ENCODE assay signal across 17 cellular contexts in the genomic region with DNA sequence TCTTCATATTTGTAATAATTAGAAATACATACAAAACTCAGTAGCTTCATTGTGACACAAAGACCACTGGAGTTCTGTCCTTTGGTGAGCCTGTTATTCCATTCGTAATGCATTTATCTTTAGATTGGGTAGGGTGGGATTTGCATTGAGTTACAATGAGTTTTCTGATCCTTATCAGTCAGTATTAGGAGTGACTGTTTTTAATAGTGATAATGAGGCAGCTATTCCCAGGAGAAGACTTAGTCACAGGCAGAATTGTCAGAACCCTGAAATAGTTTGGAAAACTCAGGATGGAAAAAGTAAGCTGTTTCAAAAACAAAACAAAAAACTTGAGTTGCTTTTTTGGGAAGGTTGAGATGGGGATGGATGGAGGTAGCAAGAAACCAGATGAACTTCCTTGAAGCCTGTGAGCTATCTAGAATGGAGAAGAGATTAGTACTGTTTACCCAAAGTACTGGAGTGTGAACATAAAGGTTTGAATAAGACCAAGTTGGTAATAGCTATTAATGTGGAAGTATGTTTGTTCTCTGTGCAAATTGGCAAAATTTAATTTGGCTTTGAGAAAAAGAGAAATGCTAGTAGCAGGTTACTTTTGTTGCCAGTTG. TPM values are rescaled to one million over a fixed set of nuclear protein-coding genes. Genes with fewer than 3 reads are reported as not detected.
DNase-seq lines count a peak whose midpoint lies in the region; ATAC-seq and TF ChIP-seq lines count a peak whose summit lies in the region.
"Had no signal": no experiment of that assay in that cellular context is flagged by ENCODE, and none has a peak within 500 bp of the region (broad histone marks: within the 10 kb centered on the region; RNA-seq: fewer than 3 reads in every experiment).

No MANE protein-coding gene starts in this region.

- H3K4me3 ChIP-seq in esophagus squamous epithelium (no peak overlapping the region), mucosa of rectum (ENCODE audit: low read length in 2 of 2) (no peak overlapping the region), thyroid gland (replicated peaks in 1 of 3) (no peak overlapping the region), right lobe of liver (no peak overlapping the region), MG63 (no peak overlapping the region)
- H3K4me3 ChIP-seq: A549 had no signal

- H3K27ac ChIP-seq in esophagus squamous epithelium, result peak overlapping the region in 3 of 4 donors; percentile 9 to 48 (median 34)
- peak overlapping the region; percentile 43 for H3K27ac ChIP-seq in mucosa of rectum (ENCODE audit: low read depth in 2 of 2, low read length in 2 of 2)
- peak overlapping the region; percentile 32 to 57 (median 32) for H3K27ac ChIP-seq in thyroid gland
- H3K27ac ChIP-seq in right lobe of liver, result no peak overlapping the region
- H3K27ac ChIP-seq: A549, C4-2B, HL-60 had no signal

- intact Hi-C loops in esophagus squamous epithelium (cut with DNase I) (no loop called here), thyroid gland (cut with DNase I) (no loop called here), right lobe of liver (cut with DNase I) (no loop called here)

- TF ChIP-seq POLR2A in esophagus squamous epithelium (IDR thresholded peaks at IDR 0.05) (no peak), thyroid gland (IDR thresholded peaks at IDR 0.05) (no peak), right lobe of liver (IDR thresholded peaks at IDR 0.05) (no peak)

- H3K4me1 ChIP-seq in esophagus squamous epithelium (peaks cover 0 to 74% (median 19%) of the 10 kb centered on the region in 3 donors), mucosa of rectum (ENCODE audit: control insufficient read depth in 2 of 2, insufficient read depth in 2 of 2, low read length in 2 of 2) (peaks cover 20 to 60% of the 10 kb centered on the region in 2 donors), thyroid gland (peaks cover 63 to 66% of the 10 kb centered on the region in 2 donors), right lobe of liver (no peaks in the 10 kb centered on the region)
- H3K4me1 ChIP-seq: A549 had no signal

- no peak for ATAC-seq in right lobe of liver
- ATAC-seq: A549 had no signal

- peaks cover 0 to 21% (median 0%) of the 10 kb centered on the region in 3 donors for H3K36me3 ChIP-seq in esophagus squamous epithelium
- H3K36me3 ChIP-seq in mucosa of rectum (ENCODE audit: control insufficient read depth in 2 of 2, insufficient read depth in 2 of 2, low read length in 2 of 2), result peaks cover 3 to 10% of the 10 kb centered on the region in 2 donors
- no peaks in the 10 kb centered on the region for H3K36me3 ChIP-seq in thyroid gland
- H3K36me3 ChIP-seq in right lobe of liver, result no peaks in the 10 kb centered on the region
- H3K36me3 ChIP-seq in MG63, result no peaks in the 10 kb centered on the region; the same call in 1 of the 2 replicates

- DNase-seq in EH (ENCODE audit: low read depth), result peak; percentile 13
- no peak for DNase-seq in esophagus squamous epithelium (lab: John Stamatoyannopoulos, UW)
- DNase-seq in thyroid gland, result no peak
- no peak for DNase-seq in D341Med (ENCODE audit: low spot score)
- DNase-seq in right lobe of liver, result no peak
- no peak for DNase-seq in MG63
- DNase-seq: DMS153; H9; NCI-H1417; NCI-H187 treated with DMSO at 0.1 percent for 48 hours; NCI-H446; NK-92 treated with Interleukin-12 subunit alpha and Interleukin-12 subunit beta, amount 100 ng/mL, for 24 hours; SHP77 treated with DMSO at 0.1 percent for 48 hours had no signal

- no peaks in the 10 kb centered on the region for H3K27me3 ChIP-seq in esophagus squamous epithelium
- H3K27me3 ChIP-seq in mucosa of rectum (ENCODE audit: control insufficient read depth in 2 of 2, insufficient read depth in 2 of 2, low read length in 2 of 2), result no peaks in the 10 kb centered on the region
- H3K27me3 ChIP-seq in thyroid gland, result no peaks in the 10 kb centered on the region
- no peaks in the 10 kb centered on the region for H3K27me3 ChIP-seq in right lobe of liver
- no peaks in the 10 kb centered on the region for H3K27me3 ChIP-seq in MG63

- no peak for TF ChIP-seq CTCF in esophagus squamous epithelium (IDR thresholded peaks at IDR 0.05)
- no peak for TF ChIP-seq CTCF in thyroid gland (IDR thresholded peaks at IDR 0.05)
- TF ChIP-seq CTCF in right lobe of liver (IDR thresholded peaks at IDR 0.05), result no peak

- H3K9ac ChIP-seq in mucosa of rectum (ENCODE audit: low read depth in 1 of 2, low read length in 2 of 2), result peak overlapping the region in 1 of 2 donors; percentile 17

- peaks cover 0 to 18% (median 11%) of the 10 kb centered on the region in 3 donors for H3K9me3 ChIP-seq in esophagus squamous epithelium
- H3K9me3 ChIP-seq in mucosa of rectum (ENCODE audit: control insufficient read depth in 2 of 2, low read length in 2 of 2), result peaks cover 5 to 10% of the 10 kb centered on the region in 2 donors
- no peaks in the 10 kb centered on the region for H3K9me3 ChIP-seq in thyroid gland
- no peaks in the 10 kb centered on the region for H3K9me3 ChIP-seq in right lobe of liver
- peaks cover 5% of the 10 kb centered on the region for H3K9me3 ChIP-seq in MG63

- WGBS in esophagus squamous epithelium, 2 donors, result 74 to 82% methylated on average over 1 of the region's 1 CpG
- 59 to 81% methylated on average over 1 of the region's 1 CpG for WGBS in thyroid gland, 2 donors
- WGBS in right lobe of liver (ENCODE audit: insufficient coverage, low coverage, low lambda C conversion rate, missing lambda C conversion rate), result 86% methylated on average over 1 of the region's 1 CpG

RNA-seq across cellular contexts. Expression of gene FBXO34, which starts 38.6 kb away (rescaled TPM):
- total RNA-seq in esophagus squamous epithelium (10 to 100 TPM; 33.3 to 43.1 (median 34.5) TPM), thyroid gland (10 to 100 TPM; 60.0 to 88.5 (median 81.9) TPM), right lobe of liver (10 to 100 TPM in 1 of 6 experiments, 1 to 10 TPM in 5; 6.2 to 10.3 (median 8.7) TPM)
- total RNA-seq in MG63 (2014; rRNA removed; shearing (Covaris generic); ENCODE audit: low replicate concordance), result 12.9 and 28.0 TPM in 2 replicates

Comparison
In these comparisons a context has a peak if more than half of its experiments do, and no peak if none do; other contexts are left out.
1. H3K27ac ChIP-seq: peak in esophagus squamous epithelium (3 of 4), mucosa of rectum (2 of 2) and thyroid gland (3 of 3); none in right lobe of liver (0 of 3).